ENCODE assay signal across 8 cellular contexts in genomic region chr7:116249969-116250553, GRCh38. TPM values are rescaled to one million over a fixed set of nuclear protein-coding genes. Genes with fewer than 3 reads are reported as not detected.
DNase-seq lines count a peak whose midpoint lies in the region; ATAC-seq, FAIRE-seq and TF ChIP-seq lines count a peak whose summit lies in the region.

No MANE protein-coding gene starts in this region.

- H3K4me2 ChIP-seq in PC-3 (ENCODE audit: low read length): no peak overlapping the region

- no peaks in the 10 kb centered on the region for H3F3A ChIP-seq in PC-3 (ENCODE audit: low read length, unreplicated experiment)

- no peaks in the 10 kb centered on the region for H4K20me1 ChIP-seq in PC-3 (ENCODE audit: low read length)

- peaks cover 19% of the 10 kb centered on the region for H3K79me2 ChIP-seq in PC-3 (ENCODE audit: low read length)

- no peaks in the 10 kb centered on the region for H3K9me2 ChIP-seq in PC-3 (replicated peaks; ENCODE audit: low read length)

- intact Hi-C loops in PC-3 (cut with micrococcal nuclease) (no loop called here), spleen (cut with DNase I; ENCODE audit: low total_unique reads) (loop anchor here (10.0 kb wide), 2 partner anchors 275 to 565 kb away; partner anchors contain the start of gene CAV1), kidney (cut with DNase I) (no loop called here)

- H3K36me3 ChIP-seq in PC-3 (ENCODE audit: low read depth, low read length): peaks cover 68% of the 10 kb centered on the region
- peaks cover 0 to 96% (median 38%) of the 10 kb centered on the region in 6 donors for H3K36me3 ChIP-seq in spleen
- H3K36me3 ChIP-seq in kidney (ENCODE audit: control insufficient read depth in 1 of 2, insufficient read depth in 2 of 2, low read length in 2 of 2): no peaks in the 10 kb centered on the region

- CTCF ChIA-PET in PC-3 (lab: Charles Lee): interaction anchor here (1.7 kb wide), 1 partner anchor 70 kb away, joined by 5 read pairs; no protein-coding TSS in a partner anchor

- H3K9ac ChIP-seq in PC-3 (ENCODE audit: low read length) (no peak overlapping the region), kidney (ENCODE audit: low read length in 2 of 2) (no peak overlapping the region)

- TF ChIP-seq POLR2A in H54 (IDR thresholded peaks at IDR 0.05; ENCODE audit: low read depth, low read length) (no peak), spleen (IDR thresholded peaks at IDR 0.05) (no peak)

- peak; percentile 88 for FAIRE-seq in H54 (lab: Jason Lieb, UNC)
- FAIRE-seq in kidney (lab: Jason Lieb, UNC): no peak

- peak; percentile 70 for TF ChIP-seq CTCF in PC-3 (conservative IDR thresholded peaks at IDR 0.05; ENCODE audit: low read depth, low read length)
- peak in 8 of 11 experiments; percentile 10 to 41 (median 26) for TF ChIP-seq CTCF in spleen (IDR thresholded peaks at IDR 0.05 in 8 of 11, conservative IDR thresholded peaks at IDR 0.05 in 3 of 11)
- TF ChIP-seq CTCF in kidney (IDR thresholded peaks at IDR 0.05; ENCODE audit: borderline replicate concordance, extremely low read depth, insufficient read depth): no peak

- H3K4me1 ChIP-seq in PC-3 (ENCODE audit: insufficient read depth, low read length) (no peaks in the 10 kb centered on the region), spleen (no peaks in the 10 kb centered on the region), kidney (ENCODE audit: control insufficient read depth in 1 of 2, insufficient read depth in 1 of 2, low read depth in 1 of 2, low read length in 2 of 2) (no peaks in the 10 kb centered on the region)

- peak; percentile 67 for DNase-seq in DMS53 (lab: John Stamatoyannopoulos, UW)
- DNase-seq in H54 (ENCODE audit: insufficient read length, low spot score): no peak
- DNase-seq in PC-3: peak; percentile 65
- peak; percentile 70 for DNase-seq in fibroblast of peridontal ligament (ENCODE audit: extremely low read depth)
- DNase-seq in spleen: no peak
- no peak for DNase-seq in kidney
- no peak for DNase-seq in stimulated activated naive CD4-positive, alpha-beta T cell treated with Interleukin-2 at 50 U/mL for 16 hours (lab: John Stamatoyannopoulos, UW)

- no peak overlapping the region for H3K4me3 ChIP-seq in PC-3 (ENCODE audit: low read length)
- H3K4me3 ChIP-seq in spleen: no peak overlapping the region
- no peak overlapping the region for H3K4me3 ChIP-seq in kidney (ENCODE audit: low read length in 2 of 2)

- WGBS in spleen, 5 donors: 90 to 97% (median 95%) methylated on average over 3 of the region's 3 CpGs

- H3K27me3 ChIP-seq in PC-3 (ENCODE audit: low read length): no peaks in the 10 kb centered on the region
- no peaks in the 10 kb centered on the region for H3K27me3 ChIP-seq in spleen (replicated peaks in 1 of 7)

- no peaks in the 10 kb centered on the region for H3K9me3 ChIP-seq in PC-3 (ENCODE audit: low read length)
- peaks cover 0 to 2% (median under 1%) of the 10 kb centered on the region in 8 donors for H3K9me3 ChIP-seq in spleen
- no peaks in the 10 kb centered on the region for H3K9me3 ChIP-seq in kidney (ENCODE audit: control insufficient read depth in 1 of 2, low read length in 2 of 2)

- ATAC-seq in PC-3 (peak; percentile 89), GM21576 (IDR thresholded peaks at IDR 0.05; ENCODE audit: unreplicated experiment) (no peak)

- no peak overlapping the region for H3K27ac ChIP-seq in PC-3 (ENCODE audit: low read length)
- H3K27ac ChIP-seq in spleen: no peak overlapping the region
- no peak overlapping the region for H3K27ac ChIP-seq in kidney (ENCODE audit: low read depth in 2 of 2, low read length in 2 of 2)

- POLR2A ChIA-PET in PC-3 (lab: Charles Lee; ENCODE audit: unreplicated experiment): no interaction called here

- BruUV-seq in PC-3 (replicated peaks; lab: Mats Ljungman, UMichigan): no TSS peak

- no peak overlapping the region for H2AFZ ChIP-seq in PC-3 (ENCODE audit: low read length)

RNA-seq across cellular contexts. Expression of gene TES, which starts 39.7 kb away (rescaled TPM):
- total RNA-seq in PC-3 (2014; rRNA removed) (120 and 128 TPM in 2 replicates), spleen (10 to 100 TPM; 52.6 to 79.7 (median 66.4) TPM), kidney (108 TPM)
- polyA plus RNA-seq in spleen (10 to 100 TPM; 28.5 to 34.9 (median 32.9) TPM), kidney (ENCODE audit: insufficient read depth, low read depth, low replicate concordance) (21.5 TPM)

Comparison
In these comparisons a context has a peak if more than half of its experiments do, and no peak if none do; other contexts are left out.
1. DNase-seq: peak in DMS53 (single experiment), PC-3 (single experiment) and fibroblast of peridontal ligament (single experiment); none in H54 (single experiment), spleen (single experiment), kidney (single experiment) and stimulated activated naive CD4-positive, alpha-beta T cell treated with Interleukin-2 at 50 U/mL for 16 hours (single experiment).